Comparison of ENCODE assay signal across 16 cellular contexts in the genomic region with DNA sequence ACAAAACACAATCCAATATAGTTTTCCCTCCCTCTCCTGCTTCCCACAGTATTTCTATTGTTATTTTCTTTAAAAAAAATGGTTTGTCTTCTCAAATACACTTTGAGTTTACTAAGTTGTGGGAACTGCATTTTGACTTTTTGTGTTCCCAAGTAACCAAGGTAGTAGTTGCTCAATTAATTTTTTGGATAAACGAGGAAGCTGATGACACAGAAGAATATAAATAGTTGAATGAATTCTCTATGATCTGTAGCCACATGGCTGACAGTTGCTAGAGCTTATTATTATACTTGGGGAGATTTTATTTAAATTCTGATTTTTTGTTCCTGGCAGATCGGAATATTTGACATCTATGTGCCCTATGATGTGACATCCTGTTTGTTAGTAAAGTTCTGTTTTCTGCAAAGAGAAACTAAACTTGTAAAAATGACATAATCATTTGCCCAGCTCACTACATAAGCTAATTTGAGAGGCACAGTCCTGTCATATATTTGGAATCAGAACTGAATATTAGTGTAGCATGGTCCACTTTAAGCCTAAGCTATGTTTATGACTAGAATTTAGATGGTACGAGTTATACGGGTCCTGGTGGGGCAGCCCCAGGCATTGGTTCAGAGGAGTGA. TPM values are rescaled to one million over a fixed set of nuclear protein-coding genes. Genes with fewer than 3 reads are reported as not detected.
DNase-seq lines count a peak whose midpoint lies in the region; ATAC-seq lines count a peak whose summit lies in the region.
"Had no signal": no experiment of that assay in that cellular context is flagged by ENCODE, and none has a peak within 500 bp of the region (broad histone marks: within the 10 kb centered on the region; RNA-seq: fewer than 3 reads in every experiment).

No MANE protein-coding gene starts in this region.

- H3K27ac Mint-ChIP-seq in activated naive CD4-positive, alpha-beta T cell treated with anti-CD3 and anti-CD28 coated beads for 36 hours: peak overlapping the region; percentile 85
- peak overlapping the region; percentile 86 for H3K27ac Mint-ChIP-seq in T-helper 17 cell
- peak overlapping the region; percentile 94 for H3K27ac Mint-ChIP-seq in central memory CD8-positive, alpha-beta T cell (ENCODE audit: low read depth)
- H3K27ac Mint-ChIP-seq in stimulated activated naive CD8-positive, alpha-beta T cell treated with anti-CD3 and anti-CD28 coated beads, Interleukin-15, amount 100 ng/mL, for 72 hours: peak overlapping the region; percentile 89 to 94
- H3K27ac Mint-ChIP-seq: neural progenitor cell had no signal

- no peaks in the 10 kb centered on the region for H3K9me3 ChIP-seq in T-helper 17 cell (ENCODE audit: control insufficient read depth, low read length, poor library complexity, severe bottlenecking)

- no peaks in the 10 kb centered on the region for H3K36me3 Mint-ChIP-seq in activated naive CD4-positive, alpha-beta T cell treated with anti-CD3 and anti-CD28 coated beads for 36 hours (ENCODE audit: low read depth)
- H3K36me3 Mint-ChIP-seq in T-helper 17 cell (ENCODE audit: low read depth): no peaks in the 10 kb centered on the region
- peaks cover 10% of the 10 kb centered on the region for H3K36me3 Mint-ChIP-seq in central memory CD8-positive, alpha-beta T cell (ENCODE audit: insufficient read depth)
- H3K36me3 Mint-ChIP-seq: neural progenitor cell had no signal

- H3K4me3 Mint-ChIP-seq in activated naive CD4-positive, alpha-beta T cell treated with anti-CD3 and anti-CD28 coated beads for 36 hours: no peak overlapping the region
- peak overlapping the region; percentile 1 for H3K4me3 Mint-ChIP-seq in T-helper 17 cell
- peak overlapping the region; percentile 65 for H3K4me3 Mint-ChIP-seq in central memory CD8-positive, alpha-beta T cell
- H3K4me3 Mint-ChIP-seq in stimulated activated naive CD8-positive, alpha-beta T cell treated with anti-CD3 and anti-CD28 coated beads, Interleukin-15, amount 100 ng/mL, for 72 hours: peak overlapping the region; percentile 38 to 44
- H3K4me3 Mint-ChIP-seq: neural progenitor cell had no signal

- ATAC-seq in T-helper 17 cell (peak; percentile 66), GM19395 (IDR thresholded peaks at IDR 0.05; ENCODE audit: unreplicated experiment) (no peak), GM21390 (IDR thresholded peaks at IDR 0.05; ENCODE audit: unreplicated experiment) (no peak)
- ATAC-seq in central memory CD8-positive, alpha-beta T cell (replicated peaks; ENCODE audit: extremely low read depth, poor library complexity, severe bottlenecking): peak; percentile 68
- peak; percentile 54 for ATAC-seq in stimulated activated naive CD8-positive, alpha-beta T cell treated with anti-CD3 and anti-CD28 coated beads, Interleukin-15, amount 100 ng/mL, for 72 hours
- ATAC-seq: HepG2 had no signal

- no peaks in the 10 kb centered on the region for H3K9me3 Mint-ChIP-seq in activated naive CD4-positive, alpha-beta T cell treated with anti-CD3 and anti-CD28 coated beads for 36 hours
- H3K9me3 Mint-ChIP-seq in central memory CD8-positive, alpha-beta T cell: no peaks in the 10 kb centered on the region
- H3K9me3 Mint-ChIP-seq in stimulated activated naive CD8-positive, alpha-beta T cell treated with anti-CD3 and anti-CD28 coated beads, Interleukin-15, amount 100 ng/mL, for 72 hours: no peaks in the 10 kb centered on the region
- H3K9me3 Mint-ChIP-seq: neural progenitor cell had no signal

- H3K4me1 Mint-ChIP-seq in activated naive CD4-positive, alpha-beta T cell treated with anti-CD3 and anti-CD28 coated beads for 36 hours (ENCODE audit: low read depth): peaks cover 69% of the 10 kb centered on the region
- peaks cover 19% of the 10 kb centered on the region for H3K4me1 Mint-ChIP-seq in T-helper 17 cell
- peaks cover 43% of the 10 kb centered on the region for H3K4me1 Mint-ChIP-seq in central memory CD8-positive, alpha-beta T cell
- H3K4me1 Mint-ChIP-seq in stimulated activated naive CD8-positive, alpha-beta T cell treated with anti-CD3 and anti-CD28 coated beads, Interleukin-15, amount 100 ng/mL, for 72 hours: no peaks in the 10 kb centered on the region
- H3K4me1 Mint-ChIP-seq: neural progenitor cell had no signal

- intact Hi-C loops in activated naive CD4-positive, alpha-beta T cell treated with anti-CD3 and anti-CD28 coated beads for 36 hours (cut with micrococcal nuclease): loop anchor here (1.0 kb wide), 2 partner anchors 8 to 12 kb away; no protein-coding TSS in a partner anchor

- H3K27me3 Mint-ChIP-seq in activated naive CD4-positive, alpha-beta T cell treated with anti-CD3 and anti-CD28 coated beads for 36 hours (ENCODE audit: low read depth): no peaks in the 10 kb centered on the region
- peaks cover 8% of the 10 kb centered on the region for H3K27me3 Mint-ChIP-seq in T-helper 17 cell
- H3K27me3 Mint-ChIP-seq in central memory CD8-positive, alpha-beta T cell: no peaks in the 10 kb centered on the region
- no peaks in the 10 kb centered on the region for H3K27me3 Mint-ChIP-seq in stimulated activated naive CD8-positive, alpha-beta T cell treated with anti-CD3 and anti-CD28 coated beads, Interleukin-15, amount 100 ng/mL, for 72 hours

- DNase-seq in activated naive CD4-positive, alpha-beta T cell treated with anti-CD3 and anti-CD28 coated beads for 36 hours: no peak
- DNase-seq in activated naive CD4-positive, alpha-beta T cell treated with Interleukin-2 at 50 U/mL for 16 hours: no peak
- no peak for DNase-seq in T-helper 17 cell
- no peak for DNase-seq in central memory CD8-positive, alpha-beta T cell (ENCODE audit: low spot score in 2 of 2)
- DNase-seq in stimulated activated naive CD8-positive, alpha-beta T cell treated with anti-CD3 and anti-CD28 coated beads, Interleukin-15, amount 100 ng/mL, for 72 hours: no peak
- no peak for DNase-seq in HCEC 1CT
- DNase-seq: COR-L47, EL, foreskin melanocyte, NCI-H187 treated with DMSO at 0.1 percent for 48 hours, retina, SHP77 had no signal

- CTCF ChIA-PET in activated naive CD4-positive, alpha-beta T cell treated with anti-CD3 and anti-CD28 coated beads for 36 hours (lab: Charles Lee): interaction anchor here (0.8 to 3.1 kb wide), 4 partner anchors 11 to 95 kb away, joined by 3 to 14 read pairs (median 12); a partner anchor contains a TSS

RNA-seq across cellular contexts. Expression of a gene that starts 9.7 kb away (rescaled TPM):
- 10 to 100 TPM; 19.0 to 21.1 TPM for total RNA-seq in activated naive CD4-positive, alpha-beta T cell treated with anti-CD3 and anti-CD28 coated beads for 36 hours
- total RNA-seq in T-helper 17 cell: 10 to 100 TPM; 24.5 to 29.6 TPM

Comparison
In these comparisons a context has a peak if more than half of its experiments do, and no peak if none do; other contexts are left out.
1. ATAC-seq: peak in T-helper 17 cell (single experiment), central memory CD8-positive, alpha-beta T cell (single experiment) and stimulated activated naive CD8-positive, alpha-beta T cell treated with anti-CD3 and anti-CD28 coated beads, Interleukin-15, amount 100 ng/mL, for 72 hours (single experiment); none in GM19395 (single experiment) and GM21390 (single experiment).
2. Peak in every context shown above with its lines, with median percentiles within 50 percentile points of each other: H3K27ac Mint-ChIP-seq.